In the genomic region with DNA sequence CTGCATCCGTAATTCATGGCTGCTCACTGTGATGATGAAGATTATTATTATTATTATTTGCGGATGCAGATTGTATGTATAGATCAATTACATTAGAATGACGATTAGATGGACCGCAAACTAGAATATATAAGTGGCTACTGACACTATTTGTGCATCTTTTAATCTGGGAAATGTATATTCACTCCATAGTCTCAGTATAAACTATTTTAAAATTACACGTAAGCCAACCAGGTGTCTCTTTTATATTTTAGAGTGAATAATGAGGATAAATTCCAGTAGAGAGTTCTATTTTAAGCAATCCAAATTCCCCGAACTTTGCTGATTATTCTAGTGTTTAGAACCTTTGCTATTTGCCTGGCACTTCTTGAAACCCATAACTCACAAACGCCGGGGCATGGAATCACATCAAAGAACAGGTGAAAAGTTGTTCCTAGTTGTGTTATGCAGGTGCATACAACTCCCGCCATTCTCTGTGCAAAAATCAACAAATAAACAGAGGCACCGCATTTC, we compare ENCODE assay signal across 1 cellular context.
TF ChIP-seq lines count a peak whose summit lies in the region.

No MANE protein-coding gene starts in this region.

TF ChIP-seq in GM23338, 12 proteins besides CTCF, POLR2A, EP300 and RAD21 (continued from another document):
- TF ChIP-seq, protein P1, sequence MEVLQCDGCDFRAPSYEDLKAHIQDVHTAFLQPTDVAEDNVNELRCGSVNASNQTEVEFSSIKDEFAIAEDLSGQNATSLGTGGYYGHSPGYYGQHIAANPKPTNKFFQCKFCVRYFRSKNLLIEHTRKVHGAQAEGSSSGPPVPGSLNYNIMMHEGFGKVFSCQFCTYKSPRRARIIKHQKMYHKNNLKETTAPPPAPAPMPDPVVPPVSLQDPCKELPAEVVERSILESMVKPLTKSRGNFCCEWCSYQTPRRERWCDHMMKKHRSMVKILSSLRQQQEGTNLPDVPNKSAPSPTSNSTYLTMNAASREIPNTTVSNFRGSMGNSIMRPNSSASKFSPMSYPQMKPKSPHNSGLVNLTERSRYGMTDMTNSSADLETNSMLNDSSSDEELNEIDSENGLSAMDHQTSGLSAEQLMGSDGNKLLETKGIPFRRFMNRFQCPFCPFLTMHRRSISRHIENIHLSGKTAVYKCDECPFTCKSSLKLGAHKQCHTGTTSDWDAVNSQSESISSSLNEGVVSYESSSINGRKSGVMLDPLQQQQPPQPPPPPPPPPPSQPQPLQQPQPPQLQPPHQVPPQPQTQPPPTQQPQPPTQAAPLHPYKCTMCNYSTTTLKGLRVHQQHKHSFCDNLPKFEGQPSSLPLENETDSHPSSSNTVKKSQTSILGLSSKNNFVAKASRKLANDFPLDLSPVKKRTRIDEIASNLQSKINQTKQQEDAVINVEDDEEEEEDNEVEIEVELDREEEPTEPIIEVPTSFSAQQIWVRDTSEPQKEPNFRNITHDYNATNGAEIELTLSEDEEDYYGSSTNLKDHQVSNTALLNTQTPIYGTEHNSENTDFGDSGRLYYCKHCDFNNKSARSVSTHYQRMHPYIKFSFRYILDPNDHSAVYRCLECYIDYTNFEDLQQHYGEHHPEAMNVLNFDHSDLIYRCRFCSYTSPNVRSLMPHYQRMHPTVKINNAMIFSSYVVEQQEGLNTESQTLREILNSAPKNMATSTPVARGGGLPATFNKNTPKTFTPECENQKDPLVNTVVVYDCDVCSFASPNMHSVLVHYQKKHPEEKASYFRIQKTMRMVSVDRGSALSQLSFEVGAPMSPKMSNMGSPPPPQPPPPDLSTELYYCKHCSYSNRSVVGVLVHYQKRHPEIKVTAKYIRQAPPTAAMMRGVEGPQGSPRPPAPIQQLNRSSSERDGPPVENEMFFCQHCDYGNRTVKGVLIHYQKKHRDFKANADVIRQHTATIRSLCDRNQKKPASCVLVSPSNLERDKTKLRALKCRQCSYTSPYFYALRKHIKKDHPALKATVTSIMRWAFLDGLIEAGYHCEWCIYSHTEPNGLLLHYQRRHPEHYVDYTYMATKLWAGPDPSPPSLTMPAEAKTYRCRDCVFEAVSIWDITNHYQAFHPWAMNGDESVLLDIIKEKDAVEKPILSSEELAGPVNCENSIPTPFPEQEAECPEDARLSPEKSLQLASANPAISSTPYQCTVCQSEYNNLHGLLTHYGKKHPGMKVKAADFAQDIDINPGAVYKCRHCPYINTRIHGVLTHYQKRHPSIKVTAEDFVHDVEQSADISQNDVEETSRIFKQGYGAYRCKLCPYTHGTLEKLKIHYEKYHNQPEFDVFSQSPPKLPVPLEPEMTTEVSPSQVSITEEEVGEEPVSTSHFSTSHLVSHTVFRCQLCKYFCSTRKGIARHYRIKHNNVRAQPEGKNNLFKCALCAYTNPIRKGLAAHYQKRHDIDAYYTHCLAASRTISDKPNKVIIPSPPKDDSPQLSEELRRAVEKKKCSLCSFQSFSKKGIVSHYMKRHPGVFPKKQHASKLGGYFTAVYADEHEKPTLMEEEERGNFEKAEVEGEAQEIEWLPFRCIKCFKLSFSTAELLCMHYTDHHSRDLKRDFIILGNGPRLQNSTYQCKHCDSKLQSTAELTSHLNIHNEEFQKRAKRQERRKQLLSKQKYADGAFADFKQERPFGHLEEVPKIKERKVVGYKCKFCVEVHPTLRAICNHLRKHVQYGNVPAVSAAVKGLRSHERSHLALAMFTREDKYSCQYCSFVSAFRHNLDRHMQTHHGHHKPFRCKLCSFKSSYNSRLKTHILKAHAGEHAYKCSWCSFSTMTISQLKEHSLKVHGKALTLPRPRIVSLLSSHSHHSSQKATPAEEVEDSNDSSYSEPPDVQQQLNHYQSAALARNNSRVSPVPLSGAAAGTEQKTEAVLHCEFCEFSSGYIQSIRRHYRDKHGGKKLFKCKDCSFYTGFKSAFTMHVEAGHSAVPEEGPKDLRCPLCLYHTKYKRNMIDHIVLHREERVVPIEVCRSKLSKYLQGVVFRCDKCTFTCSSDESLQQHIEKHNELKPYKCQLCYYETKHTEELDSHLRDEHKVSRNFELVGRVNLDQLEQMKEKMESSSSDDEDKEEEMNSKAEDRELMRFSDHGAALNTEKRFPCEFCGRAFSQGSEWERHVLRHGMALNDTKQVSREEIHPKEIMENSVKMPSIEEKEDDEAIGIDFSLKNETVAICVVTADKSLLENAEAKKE (CRISPR knock-in tag; IDR thresholded peaks at IDR 0.05): no peak
- TF ChIP-seq, protein P2, sequence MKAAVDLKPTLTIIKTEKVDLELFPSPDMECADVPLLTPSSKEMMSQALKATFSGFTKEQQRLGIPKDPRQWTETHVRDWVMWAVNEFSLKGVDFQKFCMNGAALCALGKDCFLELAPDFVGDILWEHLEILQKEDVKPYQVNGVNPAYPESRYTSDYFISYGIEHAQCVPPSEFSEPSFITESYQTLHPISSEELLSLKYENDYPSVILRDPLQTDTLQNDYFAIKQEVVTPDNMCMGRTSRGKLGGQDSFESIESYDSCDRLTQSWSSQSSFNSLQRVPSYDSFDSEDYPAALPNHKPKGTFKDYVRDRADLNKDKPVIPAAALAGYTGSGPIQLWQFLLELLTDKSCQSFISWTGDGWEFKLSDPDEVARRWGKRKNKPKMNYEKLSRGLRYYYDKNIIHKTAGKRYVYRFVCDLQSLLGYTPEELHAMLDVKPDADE (IDR thresholded peaks at IDR 0.05): no peak
- TF ChIP-seq ZNF331 (CRISPR knock-in tag; IDR thresholded peaks at IDR 0.05; ENCODE audit: low read depth): no peak
- no peak for TF ChIP-seq NANOG (IDR thresholded peaks at IDR 0.05; ENCODE audit: borderline replicate concordance)
- no peak for TF ChIP-seq JUNB (IDR thresholded peaks at IDR 0.05; ENCODE audit: unreplicated experiment)
- no peak for TF ChIP-seq CREB1 (CRISPR knock-in tag; IDR thresholded peaks at IDR 0.05; ENCODE audit: low read depth)
TF ChIP-seq in GM23338: peak in this region for 0.
